8 cellular contexts compared by ENCODE assay signal in genomic region chr9:84271004-84271886, GRCh38.
DNase-seq lines count a peak whose midpoint lies in the region; ATAC-seq and TF ChIP-seq lines count a peak whose summit lies in the region.

No MANE protein-coding gene starts in this region.

- intact Hi-C loops in dendritic cell treated with granulocyte-macrophage colony-stimulating factor and Interleukin-4, amounts not matched to agents 40 ng/mL and 50 ng/mL, for 4 days (cut with micrococcal nuclease): no loop called here
- intact Hi-C loops in lower lobe of right lung (cut with DNase I): no loop called here

- no peak overlapping the region for H3K27ac ChIP-seq in lower lobe of right lung

- DNase-seq in RPMI8226 (peak; percentile 15), lower lobe of right lung (peak; percentile 62), SW480 (ENCODE audit: low spot score) (no peak), COLO668 (lab: John Stamatoyannopoulos, UW; ENCODE audit: unreplicated experiment) (no peak)
- DNase-seq in stimulated activated CD8-positive, alpha-beta memory T cell treated with anti-CD3 and anti-CD28 coated beads, Interleukin-4, amount 100 ng/mL, for 48 hours: peak; percentile 64

- H3K27me3 ChIP-seq in lower lobe of right lung (ENCODE audit: low read depth): peaks cover 7% of the 10 kb centered on the region

- no peaks in the 10 kb centered on the region for H3K36me3 Mint-ChIP-seq in dendritic cell treated with granulocyte-macrophage colony-stimulating factor and Interleukin-4, amounts not matched to agents 40 ng/mL and 50 ng/mL, for 4 days (ENCODE audit: low read depth)

- H3K4me1 Mint-ChIP-seq in dendritic cell treated with granulocyte-macrophage colony-stimulating factor and Interleukin-4, amounts not matched to agents 40 ng/mL and 50 ng/mL, for 4 days (ENCODE audit: low read depth): peaks cover 14% of the 10 kb centered on the region

- H3K4me3 ChIP-seq in lower lobe of right lung: peak overlapping the region; percentile 9

- peak overlapping the region; percentile 62 for H3K4me3 Mint-ChIP-seq in dendritic cell treated with granulocyte-macrophage colony-stimulating factor and Interleukin-4, amounts not matched to agents 40 ng/mL and 50 ng/mL, for 4 days

- TF ChIP-seq CTCF in lower lobe of right lung (IDR thresholded peaks at IDR 0.05): no peak

- no peak overlapping the region for H3K27ac Mint-ChIP-seq in dendritic cell treated with granulocyte-macrophage colony-stimulating factor and Interleukin-4, amounts not matched to agents 40 ng/mL and 50 ng/mL, for 4 days

- ATAC-seq in GM18502 (IDR thresholded peaks at IDR 0.05; ENCODE audit: poor library complexity, unreplicated experiment) (peak; percentile 97), HG02588 (IDR thresholded peaks at IDR 0.05; ENCODE audit: unreplicated experiment) (peak; percentile 68), lower lobe of right lung (peak; percentile 75 to 79)

- H3K9me3 ChIP-seq in lower lobe of right lung: no peaks in the 10 kb centered on the region

- H3K9me3 Mint-ChIP-seq in dendritic cell treated with granulocyte-macrophage colony-stimulating factor and Interleukin-4, amounts not matched to agents 40 ng/mL and 50 ng/mL, for 4 days: no peaks in the 10 kb centered on the region

- no peaks in the 10 kb centered on the region for H3K4me1 ChIP-seq in lower lobe of right lung

- peaks cover 22% of the 10 kb centered on the region for H3K27me3 Mint-ChIP-seq in dendritic cell treated with granulocyte-macrophage colony-stimulating factor and Interleukin-4, amounts not matched to agents 40 ng/mL and 50 ng/mL, for 4 days

- H3K36me3 ChIP-seq in lower lobe of right lung: no peaks in the 10 kb centered on the region

Comparison
In these comparisons a context has a peak if more than half of its experiments do, and no peak if none do; other contexts are left out.
1. DNase-seq: peak in RPMI8226 (single experiment), lower lobe of right lung (single experiment) and stimulated activated CD8-positive, alpha-beta memory T cell treated with anti-CD3 and anti-CD28 coated beads, Interleukin-4, amount 100 ng/mL, for 48 hours (single experiment); none in SW480 (single experiment) and COLO668 (single experiment).
2. Peak in every context shown above with its lines, with median percentiles within 50 percentile points of each other: ATAC-seq.